8 cellular contexts compared by ENCODE assay signal in the genomic region with DNA sequence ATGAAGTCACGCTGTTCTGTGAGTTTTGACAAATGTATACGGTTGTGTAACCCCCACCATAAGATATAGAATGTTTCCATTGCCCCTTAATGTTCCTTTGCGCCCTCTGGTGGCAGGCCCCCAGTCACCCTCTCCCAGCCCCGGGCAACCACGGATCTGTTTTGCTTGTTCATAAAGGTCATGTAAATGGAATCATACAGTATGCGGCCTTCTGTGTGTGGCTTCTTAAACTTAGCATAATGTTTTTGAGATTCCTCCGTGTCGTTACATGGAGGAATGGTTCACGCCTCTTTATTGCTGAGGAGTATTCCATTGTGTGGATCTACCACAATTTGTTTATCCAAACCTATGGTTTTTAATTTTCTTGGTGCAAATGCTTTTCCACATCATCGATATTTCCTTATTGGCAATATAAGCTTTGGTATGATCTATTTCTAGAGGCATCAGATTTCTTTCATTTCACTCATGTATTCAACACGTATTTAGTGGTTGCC. TPM values are rescaled to one million over a fixed set of nuclear protein-coding genes. Genes with fewer than 3 reads are reported as not detected.
DNase-seq lines count a peak whose midpoint lies in the region; ATAC-seq and TF ChIP-seq lines count a peak whose summit lies in the region.

No MANE protein-coding gene starts in this region.

- ATAC-seq in GM18502 (IDR thresholded peaks at IDR 0.05; ENCODE audit: poor library complexity, unreplicated experiment) (peak; percentile 77), gastroesophageal sphincter (peak; percentile 65)

- H3K36me3 ChIP-seq in gastroesophageal sphincter (peaks cover 0 to 11% of the 10 kb centered on the region in 2 donors), vagina (no peaks in the 10 kb centered on the region)

- H3K27ac ChIP-seq in gastroesophageal sphincter (no peak overlapping the region), vagina (no peak overlapping the region)

- peak; percentile 56 to 88 (median 73) for TF ChIP-seq CTCF in gastroesophageal sphincter (IDR thresholded peaks at IDR 0.05)
- TF ChIP-seq CTCF in vagina (IDR thresholded peaks at IDR 0.05): peak; percentile 69 to 76 (median 76)

- TF ChIP-seq POLR2A in gastroesophageal sphincter (IDR thresholded peaks at IDR 0.05) (no peak), vagina (IDR thresholded peaks at IDR 0.05) (no peak)

- TF ChIP-seq EP300 in gastroesophageal sphincter (IDR thresholded peaks at IDR 0.05): no peak

- intact Hi-C loops in posterior vena cava (cut with DNase I) (loop anchor here in 1 of 2 donors (2.0 kb wide), 1 partner anchor 177 kb away; a partner anchor contains a TSS), vagina (cut with DNase I) (no loop called here)

- H3K9me3 ChIP-seq in gastroesophageal sphincter: no peaks in the 10 kb centered on the region
- H3K9me3 ChIP-seq in vagina: no peaks in the 10 kb centered on the region

- WGBS in gastroesophageal sphincter (ENCODE audit: low coverage in 1 of 2), 2 donors: 42% methylated on average over 3 to 11 of the region's 11 CpGs

- no peak overlapping the region for H3K4me3 ChIP-seq in gastroesophageal sphincter
- no peak overlapping the region for H3K4me3 ChIP-seq in vagina

- H3K27me3 ChIP-seq in gastroesophageal sphincter (no peaks in the 10 kb centered on the region), vagina (no peaks in the 10 kb centered on the region)

- DNase-seq in A172 (ENCODE audit: low spot score) (peak; percentile 37), HPDE6-E6E7 (ENCODE audit: extremely low spot score) (peak; percentile 43), SHP77 (lab: John Stamatoyannopoulos, UW) (peak; percentile 27 to 36), posterior vena cava (ENCODE audit: low spot score) (peak; percentile 87), vagina (ENCODE audit: extremely low spot score in 2 of 2) (no peak)
- peak; percentile 57 for DNase-seq in activated effector memory CD4-positive, alpha-beta T cell treated with Interleukin-2 at 50 U/mL for 16 hours

- H3K4me1 ChIP-seq in gastroesophageal sphincter: no peaks in the 10 kb centered on the region
- H3K4me1 ChIP-seq in vagina: no peaks in the 10 kb centered on the region

RNA-seq across cellular contexts. Expression of a gene that starts 28.4 kb away (rescaled TPM):
- 38.3 and 40.4 TPM in 2 replicates for total RNA-seq in A172 (2014; rRNA removed; shearing (Covaris generic))
- total RNA-seq in gastroesophageal sphincter (10 to 100 TPM; 18.3 to 33.4 (median 21.9) TPM), posterior vena cava (10 to 100 TPM; 34.1 to 34.3 TPM), vagina (14.5 TPM)

Comparison
In these comparisons a context has a peak if more than half of its experiments do, and no peak if none do; other contexts are left out.
1. DNase-seq: peak in A172 (single experiment), HPDE6-E6E7 (single experiment), SHP77 (2 of 2), activated effector memory CD4-positive, alpha-beta T cell treated with Interleukin-2 at 50 U/mL for 16 hours (single experiment) and posterior vena cava (single experiment); none in vagina (0 of 2).